ENCODE assay signal across 2 cellular contexts in genomic region chr22:19448739-19449421, GRCh38.
TF ChIP-seq lines count a peak whose summit lies in the region.

No MANE protein-coding gene starts in this region.

TF ChIP-seq in SK-N-SH, 30 proteins besides CTCF, POLR2A, EP300 and RAD21 (continued from another document):
- TF ChIP-seq TCF12 (IDR thresholded peaks at IDR 0.05) (no peak), MXI1 (IDR thresholded peaks at IDR 0.05; ENCODE audit: low read depth, low read length) (no peak), TAF1 (IDR thresholded peaks at IDR 0.05; ENCODE audit: borderline replicate concordance, low read depth, low read length) (no peak), JUND (IDR thresholded peaks at IDR 0.05) (no peak), FOXJ3 (CRISPR knock-in tag; IDR thresholded peaks at IDR 0.05) (no peak)
- TF ChIP-seq, protein P1, sequence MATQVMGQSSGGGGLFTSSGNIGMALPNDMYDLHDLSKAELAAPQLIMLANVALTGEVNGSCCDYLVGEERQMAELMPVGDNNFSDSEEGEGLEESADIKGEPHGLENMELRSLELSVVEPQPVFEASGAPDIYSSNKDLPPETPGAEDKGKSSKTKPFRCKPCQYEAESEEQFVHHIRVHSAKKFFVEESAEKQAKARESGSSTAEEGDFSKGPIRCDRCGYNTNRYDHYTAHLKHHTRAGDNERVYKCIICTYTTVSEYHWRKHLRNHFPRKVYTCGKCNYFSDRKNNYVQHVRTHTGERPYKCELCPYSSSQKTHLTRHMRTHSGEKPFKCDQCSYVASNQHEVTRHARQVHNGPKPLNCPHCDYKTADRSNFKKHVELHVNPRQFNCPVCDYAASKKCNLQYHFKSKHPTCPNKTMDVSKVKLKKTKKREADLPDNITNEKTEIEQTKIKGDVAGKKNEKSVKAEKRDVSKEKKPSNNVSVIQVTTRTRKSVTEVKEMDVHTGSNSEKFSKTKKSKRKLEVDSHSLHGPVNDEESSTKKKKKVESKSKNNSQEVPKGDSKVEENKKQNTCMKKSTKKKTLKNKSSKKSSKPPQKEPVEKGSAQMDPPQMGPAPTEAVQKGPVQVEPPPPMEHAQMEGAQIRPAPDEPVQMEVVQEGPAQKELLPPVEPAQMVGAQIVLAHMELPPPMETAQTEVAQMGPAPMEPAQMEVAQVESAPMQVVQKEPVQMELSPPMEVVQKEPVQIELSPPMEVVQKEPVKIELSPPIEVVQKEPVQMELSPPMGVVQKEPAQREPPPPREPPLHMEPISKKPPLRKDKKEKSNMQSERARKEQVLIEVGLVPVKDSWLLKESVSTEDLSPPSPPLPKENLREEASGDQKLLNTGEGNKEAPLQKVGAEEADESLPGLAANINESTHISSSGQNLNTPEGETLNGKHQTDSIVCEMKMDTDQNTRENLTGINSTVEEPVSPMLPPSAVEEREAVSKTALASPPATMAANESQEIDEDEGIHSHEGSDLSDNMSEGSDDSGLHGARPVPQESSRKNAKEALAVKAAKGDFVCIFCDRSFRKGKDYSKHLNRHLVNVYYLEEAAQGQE (IDR thresholded peaks at IDR 0.05; ENCODE audit: low read depth, low read length) = no peak

TF ChIP-seq in SK-N-SH treated with all-trans-retinoic acid at 6 μM for 48 hours, 23 proteins besides CTCF, POLR2A, EP300 and RAD21 (continued from another document):
- TF ChIP-seq POU6F1 (CRISPR knock-in tag; IDR thresholded peaks at IDR 0.05; ENCODE audit: borderline replicate concordance, low read depth) = no peak
TF ChIP-seq in SK-N-SH treated with all-trans-retinoic acid at 6 μM for 48 hours: peak in this region for 0.
